In genomic region chr2:8571792-8572499, GRCh38 we compare ENCODE assay signal across 1 cellular context.
TF ChIP-seq lines count a peak whose summit lies in the region.

No MANE protein-coding gene starts in this region.

TF ChIP-seq in HepG2, 621 proteins besides CTCF, POLR2A, EP300 and RAD21 (continued from another document and continues in another):
- TF ChIP-seq, protein P1, sequence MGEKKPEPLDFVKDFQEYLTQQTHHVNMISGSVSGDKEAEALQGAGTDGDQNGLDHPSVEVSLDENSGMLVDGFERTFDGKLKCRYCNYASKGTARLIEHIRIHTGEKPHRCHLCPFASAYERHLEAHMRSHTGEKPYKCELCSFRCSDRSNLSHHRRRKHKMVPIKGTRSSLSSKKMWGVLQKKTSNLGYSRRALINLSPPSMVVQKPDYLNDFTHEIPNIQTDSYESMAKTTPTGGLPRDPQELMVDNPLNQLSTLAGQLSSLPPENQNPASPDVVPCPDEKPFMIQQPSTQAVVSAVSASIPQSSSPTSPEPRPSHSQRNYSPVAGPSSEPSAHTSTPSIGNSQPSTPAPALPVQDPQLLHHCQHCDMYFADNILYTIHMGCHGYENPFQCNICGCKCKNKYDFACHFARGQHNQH (CRISPR knock-in tag; IDR thresholded peaks at IDR 0.05): peak; percentile 87; the same call in 1 of the 2 replicates
- TF ChIP-seq HOXA9 (CRISPR knock-in tag; IDR thresholded peaks at IDR 0.05; ENCODE audit: borderline replicate concordance) (no peak), ELF3 (CRISPR knock-in tag; IDR thresholded peaks at IDR 0.05) (peak; percentile 61), KLF6 (CRISPR knock-in tag; IDR thresholded peaks at IDR 0.05) (no peak), ZNF441 (CRISPR knock-in tag; IDR thresholded peaks at IDR 0.05; ENCODE audit: borderline replicate concordance) (peak; percentile 31; the same call in 1 of the 2 replicates), THAP9 (CRISPR knock-in tag; IDR thresholded peaks at IDR 0.05; ENCODE audit: borderline replicate concordance) (no peak), RCOR2 (CRISPR knock-in tag; IDR thresholded peaks at IDR 0.05) (peak; percentile 72; the same call in 1 of the 2 replicates), FOXA3 (CRISPR knock-in tag; IDR thresholded peaks at IDR 0.05) (peak; percentile 73), MAZ (IDR thresholded peaks at IDR 0.05; ENCODE audit: borderline replicate concordance, low read depth, low read length) (0 out of 2 replicates have a peak, but pooled peaks have one; percentile 8), MAZ (CRISPR knock-in tag; IDR thresholded peaks at IDR 0.05; ENCODE audit: low read depth) (no peak), ZEB1 (IDR thresholded peaks at IDR 0.05; ENCODE audit: insufficient replicate concordance, low read depth) (no peak), TOE1 (CRISPR knock-in tag; IDR thresholded peaks at IDR 0.05) (no peak), HNRNPK (IDR thresholded peaks at IDR 0.05; ENCODE audit: low read depth, low read length, poor library complexity, severe bottlenecking) (no peak), ZNF670 (CRISPR knock-in tag; IDR thresholded peaks at IDR 0.05; ENCODE audit: borderline replicate concordance) (peak; percentile 42; the same call in 1 of the 2 replicates), TARDBP (CRISPR knock-in tag; IDR thresholded peaks at IDR 0.05) (peak; percentile 83), ZBTB33 (CRISPR knock-in tag; IDR thresholded peaks at IDR 0.05) (no peak), CHD2 (IDR thresholded peaks at IDR 0.05; ENCODE audit: low read depth, low read length) (no peak), ZFX (CRISPR knock-in tag; IDR thresholded peaks at IDR 0.05; ENCODE audit: low read depth) (peak; percentile 84), CHD4 (IDR thresholded peaks at IDR 0.05; ENCODE audit: borderline replicate concordance, low read length) (peak; percentile 96), ZBTB40 (IDR thresholded peaks at IDR 0.05) (no peak), ZBTB40 (CRISPR knock-in tag; IDR thresholded peaks at IDR 0.05) (peak; percentile 67; the same call in 1 of the 2 replicates), ZKSCAN5 (CRISPR knock-in tag; IDR thresholded peaks at IDR 0.05) (peak; percentile 65), NCOA2 (CRISPR knock-in tag; IDR thresholded peaks at IDR 0.05) (peak; percentile 58; the same call in 1 of the 2 replicates), KLF16 (CRISPR knock-in tag; IDR thresholded peaks at IDR 0.05) (peak in 1 of 2 experiments; percentile 55; a peak in 2 of 4 replicates), MXI1 (IDR thresholded peaks at IDR 0.05; ENCODE audit: borderline replicate concordance, low read depth, low read length) (peak; percentile 29; the same call in 1 of the 3 replicates), ZNF317 (CRISPR knock-in tag; IDR thresholded peaks at IDR 0.05) (peak; percentile 87), ZNF816 (CRISPR knock-in tag; IDR thresholded peaks at IDR 0.05; ENCODE audit: borderline replicate concordance) (no peak; the same call in 1 of the 2 replicates), ZNF350 (CRISPR knock-in tag; IDR thresholded peaks at IDR 0.05; ENCODE audit: borderline replicate concordance, low read depth) (peak; percentile 42; the same call in 1 of the 2 replicates), FOXO1 (CRISPR knock-in tag; IDR thresholded peaks at IDR 0.05) (peak; percentile 71; the same call in 1 of the 2 replicates), KLF11 (CRISPR knock-in tag; IDR thresholded peaks at IDR 0.05) (no peak), ETV5 (CRISPR knock-in tag; IDR thresholded peaks at IDR 0.05; ENCODE audit: borderline replicate concordance) (peak; percentile 54; the same call in 1 of the 2 replicates), KDM5A (IDR thresholded peaks at IDR 0.05; ENCODE audit: borderline replicate concordance, low read length) (no peak), SP5 (CRISPR knock-in tag; IDR thresholded peaks at IDR 0.05; ENCODE audit: borderline replicate concordance, low read depth) (0 out of 2 replicates have a peak, but pooled peaks have one; percentile 38), ADNP (CRISPR knock-in tag; IDR thresholded peaks at IDR 0.05) (no peak; the same call in 1 of the 2 replicates), ZNF629 (CRISPR knock-in tag; conservative IDR thresholded peaks at IDR 0.05) (peak; percentile 51; the same call in 1 of the 2 replicates)
- TF ChIP-seq, protein P2, sequence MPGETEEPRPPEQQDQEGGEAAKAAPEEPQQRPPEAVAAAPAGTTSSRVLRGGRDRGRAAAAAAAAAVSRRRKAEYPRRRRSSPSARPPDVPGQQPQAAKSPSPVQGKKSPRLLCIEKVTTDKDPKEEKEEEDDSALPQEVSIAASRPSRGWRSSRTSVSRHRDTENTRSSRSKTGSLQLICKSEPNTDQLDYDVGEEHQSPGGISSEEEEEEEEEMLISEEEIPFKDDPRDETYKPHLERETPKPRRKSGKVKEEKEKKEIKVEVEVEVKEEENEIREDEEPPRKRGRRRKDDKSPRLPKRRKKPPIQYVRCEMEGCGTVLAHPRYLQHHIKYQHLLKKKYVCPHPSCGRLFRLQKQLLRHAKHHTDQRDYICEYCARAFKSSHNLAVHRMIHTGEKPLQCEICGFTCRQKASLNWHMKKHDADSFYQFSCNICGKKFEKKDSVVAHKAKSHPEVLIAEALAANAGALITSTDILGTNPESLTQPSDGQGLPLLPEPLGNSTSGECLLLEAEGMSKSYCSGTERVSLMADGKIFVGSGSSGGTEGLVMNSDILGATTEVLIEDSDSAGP (CRISPR knock-in tag; IDR thresholded peaks at IDR 0.05; ENCODE audit: borderline replicate concordance): peak; percentile 50; the same call in 1 of the 2 replicates
- TF ChIP-seq, protein P3, sequence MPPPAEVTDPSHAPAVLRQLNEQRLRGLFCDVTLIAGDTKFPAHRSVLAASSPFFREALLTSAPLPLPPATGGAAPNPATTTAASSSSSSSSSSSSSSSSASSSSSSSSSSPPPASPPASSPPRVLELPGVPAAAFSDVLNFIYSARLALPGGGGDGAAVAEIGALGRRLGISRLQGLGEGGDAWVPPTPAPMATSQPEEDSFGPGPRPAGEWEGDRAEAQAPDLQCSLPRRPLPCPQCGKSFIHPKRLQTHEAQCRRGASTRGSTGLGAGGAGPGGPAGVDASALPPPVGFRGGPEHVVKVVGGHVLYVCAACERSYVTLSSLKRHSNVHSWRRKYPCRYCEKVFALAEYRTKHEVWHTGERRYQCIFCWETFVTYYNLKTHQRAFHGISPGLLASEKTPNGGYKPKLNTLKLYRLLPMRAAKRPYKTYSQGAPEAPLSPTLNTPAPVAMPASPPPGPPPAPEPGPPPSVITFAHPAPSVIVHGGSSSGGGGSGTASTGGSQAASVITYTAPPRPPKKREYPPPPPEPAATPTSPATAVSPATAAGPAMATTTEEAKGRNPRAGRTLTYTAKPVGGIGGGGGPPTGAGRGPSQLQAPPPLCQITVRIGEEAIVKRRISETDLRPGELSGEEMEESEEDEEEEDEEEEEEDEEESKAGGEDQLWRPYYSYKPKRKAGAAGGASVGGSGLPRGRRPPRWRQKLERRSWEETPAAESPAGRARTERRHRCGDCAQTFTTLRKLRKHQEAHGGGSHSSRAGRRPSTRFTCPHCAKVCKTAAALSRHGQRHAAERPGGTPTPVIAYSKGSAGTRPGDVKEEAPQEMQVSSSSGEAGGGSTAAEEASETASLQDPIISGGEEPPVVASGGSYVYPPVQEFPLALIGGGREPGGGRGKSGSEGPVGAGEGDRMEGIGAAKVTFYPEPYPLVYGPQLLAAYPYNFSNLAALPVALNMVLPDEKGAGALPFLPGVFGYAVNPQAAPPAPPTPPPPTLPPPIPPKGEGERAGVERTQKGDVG (CRISPR knock-in tag; IDR thresholded peaks at IDR 0.05; ENCODE audit: borderline replicate concordance): peak; percentile 27; the same call in 1 of the 2 replicates
- TF ChIP-seq, protein P4, sequence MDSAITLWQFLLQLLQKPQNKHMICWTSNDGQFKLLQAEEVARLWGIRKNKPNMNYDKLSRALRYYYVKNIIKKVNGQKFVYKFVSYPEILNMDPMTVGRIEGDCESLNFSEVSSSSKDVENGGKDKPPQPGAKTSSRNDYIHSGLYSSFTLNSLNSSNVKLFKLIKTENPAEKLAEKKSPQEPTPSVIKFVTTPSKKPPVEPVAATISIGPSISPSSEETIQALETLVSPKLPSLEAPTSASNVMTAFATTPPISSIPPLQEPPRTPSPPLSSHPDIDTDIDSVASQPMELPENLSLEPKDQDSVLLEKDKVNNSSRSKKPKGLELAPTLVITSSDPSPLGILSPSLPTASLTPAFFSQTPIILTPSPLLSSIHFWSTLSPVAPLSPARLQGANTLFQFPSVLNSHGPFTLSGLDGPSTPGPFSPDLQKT (CRISPR knock-in tag; IDR thresholded peaks at IDR 0.05; ENCODE audit: borderline replicate concordance): no peak
